Comparison of ENCODE assay signal across 22 cellular contexts in genomic region chr20:18663932-18664331, GRCh38.
"Had no signal": no experiment of that assay in that cellular context is flagged by ENCODE, and none has a peak within 500 bp of the region (broad histone marks: within the 10 kb centered on the region; RNA-seq: fewer than 3 reads in every experiment).

No MANE protein-coding gene starts in this region.

- H3K36me3 Mint-ChIP-seq: natural killer cell had no signal

- H3K27me3 ChIP-seq: cardiac muscle cell, foreskin keratinocyte, left lung, upper lobe of left lung had no signal

- H3K4me1 Mint-ChIP-seq: activated naive CD4-positive, alpha-beta T cell treated with anti-CD3 and anti-CD28 coated beads, Interleukin-2, amount 50 U/mL, for 24 hours had no signal

- H3K4me1 ChIP-seq: foreskin keratinocyte, left lung, upper lobe of left lung had no signal

- H3K36me3 ChIP-seq: cardiac muscle cell, left lung, upper lobe of left lung had no signal

- H3K4me3 ChIP-seq: cardiac muscle cell, left lung, smooth muscle cell, upper lobe of left lung had no signal

- DNase-seq: activated CD4-positive, alpha-beta T cell treated with anti-CD3 and anti-CD28 coated beads, Interleukin-2, amount 50 U/mL, for 4 hours; activated effector memory CD4-positive, alpha-beta T cell treated with Interleukin-2 at 50 U/mL for 16 hours; activated T-cell treated with anti-CD3 and anti-CD28 coated beads, Interleukin-2, amount 50 U/mL, for 1 hour; amygdala; effector memory CD4-positive, alpha-beta T cell; foreskin keratinocyte; head of caudate nucleus; left lung; natural killer cell; nucleus accumbens; right cardiac atrium; stimulated activated CD4-positive, alpha-beta T cell treated with anti-CD3 and anti-CD28 coated beads, Interleukin-2, amount 100 ng/mL, for 24 hours; stimulated activated naive CD4-positive, alpha-beta T cell treated with Interleukin-2 at 50 U/mL for 16 hours; upper lobe of left lung had no signal

- H3K27me3 Mint-ChIP-seq: activated naive CD4-positive, alpha-beta T cell treated with anti-CD3 and anti-CD28 coated beads, Interleukin-2, amount 50 U/mL, for 24 hours; memory B cell had no signal

- H3K9me3 ChIP-seq: left lung, upper lobe of left lung had no signal

- ATAC-seq: activated CD4-positive, CD25-positive, alpha-beta regulatory T cell treated with anti-CD3 and anti-CD28 coated beads, Interleukin-2, amount 50 U/mL, for 24 hours; foreskin keratinocyte; left lung; natural killer cell; right cardiac atrium had no signal

- H3K27ac Mint-ChIP-seq: activated naive CD4-positive, alpha-beta T cell treated with anti-CD3 and anti-CD28 coated beads, Interleukin-2, amount 50 U/mL, for 24 hours; memory B cell; T-helper 2 cell treated with Interferon-gamma antibody and Interleukin-4, amounts not matched to agents 5 μg/mL and 100 μg/mL, for 36 hours had no signal

- FAIRE-seq: colon, islet of Langerhans had no signal

- H3K4me3 Mint-ChIP-seq: activated naive CD4-positive, alpha-beta T cell treated with anti-CD3 and anti-CD28 coated beads, Interleukin-2, amount 50 U/mL, for 24 hours; memory B cell; natural killer cell; T-helper 2 cell treated with Interferon-gamma antibody and Interleukin-4, amounts not matched to agents 5 μg/mL and 100 μg/mL, for 36 hours had no signal

- H3K4me2 ChIP-seq: smooth muscle cell had no signal

- H3K9me3 Mint-ChIP-seq: activated naive CD4-positive, alpha-beta T cell treated with anti-CD3 and anti-CD28 coated beads, Interleukin-2, amount 50 U/mL, for 24 hours; memory B cell; natural killer cell; T-helper 2 cell treated with Interferon-gamma antibody and Interleukin-4, amounts not matched to agents 5 μg/mL and 100 μg/mL, for 36 hours had no signal

- H3K27ac ChIP-seq: cardiac muscle cell, foreskin keratinocyte, left lung, upper lobe of left lung had no signal
